Comparison of ENCODE assay signal across 8 cellular contexts in genomic region chr4:186424745-186425144, GRCh38.
"Had no signal": no experiment of that assay in that cellular context is flagged by ENCODE, and none has a peak within 500 bp of the region (broad histone marks: within the 10 kb centered on the region; RNA-seq: fewer than 3 reads in every experiment).

No MANE protein-coding gene starts in this region.

- H3K4me3 Mint-ChIP-seq: HFFc6 had no signal

- H3K27ac ChIP-seq: HL-60 had no signal

- FAIRE-seq: K562 had no signal

- H3K27ac Mint-ChIP-seq: HFFc6 had no signal

- DNase-seq: GOT3, H7, HCEC 1CT, HFFc6, IMR-90, KG1 had no signal

- ATAC-seq: K562 had no signal

- H3K4me3 ChIP-seq: K562 had no signal
